17 cellular contexts compared by ENCODE assay signal in the genomic region with DNA sequence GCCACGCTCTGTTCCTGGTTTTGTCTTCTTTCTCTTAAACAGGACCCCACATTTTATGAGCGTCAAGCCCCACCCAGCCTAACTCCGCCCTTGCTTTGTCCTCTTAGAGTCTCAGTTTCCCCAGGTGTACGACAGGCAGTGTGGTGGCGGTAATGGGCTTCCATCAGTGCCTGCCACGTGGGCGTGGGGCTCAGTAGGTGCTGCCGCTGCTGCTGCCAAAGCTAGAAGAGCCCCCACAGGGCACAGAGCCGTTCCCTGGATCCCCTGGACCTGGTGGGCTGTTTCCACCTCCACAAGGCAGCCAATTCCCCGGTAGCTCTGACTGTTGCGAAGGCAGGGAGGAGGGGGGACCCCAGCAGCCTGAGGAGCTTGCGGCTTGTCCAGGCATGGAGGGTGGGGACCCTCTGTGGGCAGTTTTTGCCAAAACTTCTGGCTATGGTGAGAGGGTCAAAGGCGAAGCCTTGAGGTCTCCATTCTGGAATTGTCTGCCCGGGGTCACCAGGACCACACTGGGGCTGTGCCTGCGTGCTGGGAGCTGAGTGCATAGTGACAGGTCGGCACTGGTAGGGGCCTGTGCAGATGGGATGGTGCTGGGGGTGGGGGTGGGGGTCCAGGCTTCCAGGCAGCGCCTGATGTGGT. TPM values are rescaled to one million over a fixed set of nuclear protein-coding genes. Genes with fewer than 3 reads are reported as not detected.
A peak's percentile ranks its signal among the peaks of the same experiment; 100 is the strongest.
DNase-seq lines count a peak whose midpoint lies in the region; ATAC-seq and TF ChIP-seq lines count a peak whose summit lies in the region.
"Had no signal": no experiment of that assay in that cellular context is flagged by ENCODE, and none has a peak within 500 bp of the region (broad histone marks: within the 10 kb centered on the region; RNA-seq: fewer than 3 reads in every experiment).

No MANE protein-coding gene starts in this region.

- POLR2A ChIA-PET in T-cell (lab: Charles Lee), result no interaction called here
- POLR2A ChIA-PET in HEK293T (lab: Yijun Ruan, JAX), result no interaction called here

- H3K4me3 Mint-ChIP-seq in T-cell, result peak overlapping the region in 2 of 3 donors; percentile 40 to 84
- peak overlapping the region; percentile 69 for H3K4me3 Mint-ChIP-seq in central memory CD8-positive, alpha-beta T cell
- no peak overlapping the region for H3K4me3 Mint-ChIP-seq in stimulated activated memory B cell treated with anti-CD40 and anti-IgM and Interleukin-4, amounts not matched to agents 10 μg/mL and 1 μg/mL and 100 μg/mL, for 72 hours
- H3K4me3 Mint-ChIP-seq: brain had no signal

- no peak overlapping the region for H3K27ac ChIP-seq in coronary artery
- H3K27ac ChIP-seq: prostate gland, suprapubic skin, VCaP had no signal

- no peak for TF ChIP-seq CTCF in coronary artery (IDR thresholded peaks at IDR 0.05)

- H3K4me1 Mint-ChIP-seq in T-cell, result peaks cover 35 to 37% (median 37%) of the 10 kb centered on the region in 3 donors
- peaks cover 29% of the 10 kb centered on the region for H3K4me1 Mint-ChIP-seq in central memory CD8-positive, alpha-beta T cell
- peaks cover 39% of the 10 kb centered on the region for H3K4me1 Mint-ChIP-seq in stimulated activated memory B cell treated with anti-CD40 and anti-IgM and Interleukin-4, amounts not matched to agents 10 μg/mL and 1 μg/mL and 100 μg/mL, for 72 hours

- CTCF ChIA-PET in T-cell (lab: Charles Lee) (no interaction called here), HEK293T (lab: Yijun Ruan, JAX) (no interaction called here)

- peak in 1 of 4 experiments; percentile 38 for ATAC-seq in T-cell (replicated peaks in 1 of 4)
- ATAC-seq in central memory CD8-positive, alpha-beta T cell (replicated peaks; ENCODE audit: extremely low read depth, poor library complexity, severe bottlenecking), result no peak
- ATAC-seq in stimulated activated memory B cell treated with anti-CD40 and anti-IgM and Interleukin-4, amounts not matched to agents 10 μg/mL and 1 μg/mL and 100 μg/mL, for 72 hours, result no peak
- ATAC-seq: PC-3, SK-N-SH treated with all-trans-retinoic acid at 6 μM for 48 hours had no signal

- no peaks in the 10 kb centered on the region for H3K36me3 Mint-ChIP-seq in T-cell
- peaks cover 7% of the 10 kb centered on the region for H3K36me3 Mint-ChIP-seq in central memory CD8-positive, alpha-beta T cell (ENCODE audit: insufficient read depth)
- no peaks in the 10 kb centered on the region for H3K36me3 Mint-ChIP-seq in stimulated activated memory B cell treated with anti-CD40 and anti-IgM and Interleukin-4, amounts not matched to agents 10 μg/mL and 1 μg/mL and 100 μg/mL, for 72 hours
- H3K36me3 Mint-ChIP-seq: brain had no signal

- H3K27ac Mint-ChIP-seq in T-cell, result peak overlapping the region; percentile 96
- H3K27ac Mint-ChIP-seq in central memory CD8-positive, alpha-beta T cell (ENCODE audit: low read depth), result peak overlapping the region; percentile 84
- H3K27ac Mint-ChIP-seq in stimulated activated memory B cell treated with anti-CD40 and anti-IgM and Interleukin-4, amounts not matched to agents 10 μg/mL and 1 μg/mL and 100 μg/mL, for 72 hours, result peak overlapping the region; percentile 95

- no peaks in the 10 kb centered on the region for H3K9me3 Mint-ChIP-seq in T-cell
- no peaks in the 10 kb centered on the region for H3K9me3 Mint-ChIP-seq in central memory CD8-positive, alpha-beta T cell
- no peaks in the 10 kb centered on the region for H3K9me3 Mint-ChIP-seq in stimulated activated memory B cell treated with anti-CD40 and anti-IgM and Interleukin-4, amounts not matched to agents 10 μg/mL and 1 μg/mL and 100 μg/mL, for 72 hours
- H3K9me3 Mint-ChIP-seq: brain had no signal

- DNase-seq in activated CD8-positive, alpha-beta memory T cell treated with anti-CD3 and anti-CD28 coated beads for 24 hours, result peak; percentile 69
- no peak for DNase-seq in activated CD8-positive, alpha-beta memory T cell treated with anti-CD3 and anti-CD28 coated beads, Interleukin-2, amount 50 U/mL, for 4 hours
- DNase-seq in T-cell, result no peak
- no peak for DNase-seq in central memory CD8-positive, alpha-beta T cell (ENCODE audit: low spot score in 2 of 2)
- no peak for DNase-seq in coronary artery (ENCODE audit: low spot score)
- DNase-seq in HEK293T (ENCODE audit: extremely low spot score), result no peak
- no peak for DNase-seq in LoVo (ENCODE audit: low spot score)
- DNase-seq: Calu3, left lung, NCI-H446 treated with DMSO at 0.1 percent for 48 hours, PC-3 had no signal

- no peak overlapping the region for H3K4me3 ChIP-seq in coronary artery
- H3K4me3 ChIP-seq: left lung, prostate gland, suprapubic skin had no signal

- no peaks in the 10 kb centered on the region for H3K27me3 Mint-ChIP-seq in T-cell
- H3K27me3 Mint-ChIP-seq in central memory CD8-positive, alpha-beta T cell, result no peaks in the 10 kb centered on the region
- H3K27me3 Mint-ChIP-seq in stimulated activated memory B cell treated with anti-CD40 and anti-IgM and Interleukin-4, amounts not matched to agents 10 μg/mL and 1 μg/mL and 100 μg/mL, for 72 hours, result peaks cover 22% of the 10 kb centered on the region
- H3K27me3 Mint-ChIP-seq: brain had no signal

TF ChIP-seq in HEK293T, 16 proteins besides CTCF, POLR2A, EP300 and RAD21:
- TF ChIP-seq LEF1 (IDR thresholded peaks at IDR 0.05; ENCODE audit: borderline replicate concordance), result no peak
- no peak for TF ChIP-seq CTBP1 (IDR thresholded peaks at IDR 0.05; ENCODE audit: borderline replicate concordance)
- TF ChIP-seq HDGF (IDR thresholded peaks at IDR 0.05; ENCODE audit: borderline replicate concordance), result no peak
- TF ChIP-seq FOXK2 (IDR thresholded peaks at IDR 0.05), result no peak
- no peak for TF ChIP-seq SP1 (IDR thresholded peaks at IDR 0.05)
- no peak for TF ChIP-seq FOXA1 (IDR thresholded peaks at IDR 0.05)
- TF ChIP-seq ARNT (IDR thresholded peaks at IDR 0.05), result no peak
- TF ChIP-seq, protein P1, sequence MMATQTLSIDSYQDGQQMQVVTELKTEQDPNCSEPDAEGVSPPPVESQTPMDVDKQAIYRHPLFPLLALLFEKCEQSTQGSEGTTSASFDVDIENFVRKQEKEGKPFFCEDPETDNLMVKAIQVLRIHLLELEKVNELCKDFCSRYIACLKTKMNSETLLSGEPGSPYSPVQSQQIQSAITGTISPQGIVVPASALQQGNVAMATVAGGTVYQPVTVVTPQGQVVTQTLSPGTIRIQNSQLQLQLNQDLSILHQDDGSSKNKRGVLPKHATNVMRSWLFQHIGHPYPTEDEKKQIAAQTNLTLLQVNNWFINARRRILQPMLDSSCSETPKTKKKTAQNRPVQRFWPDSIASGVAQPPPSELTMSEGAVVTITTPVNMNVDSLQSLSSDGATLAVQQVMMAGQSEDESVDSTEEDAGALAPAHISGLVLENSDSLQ (IDR thresholded peaks at IDR 0.05), result no peak
- TF ChIP-seq FOXM1 (IDR thresholded peaks at IDR 0.05; ENCODE audit: borderline replicate concordance), result no peak
- no peak for TF ChIP-seq SUZ12 (IDR thresholded peaks at IDR 0.05)
- TF ChIP-seq NFRKB (IDR thresholded peaks at IDR 0.05), result no peak
- no peak for TF ChIP-seq ZNF384 (IDR thresholded peaks at IDR 0.05)
TF ChIP-seq in HEK293T: peak in this region for 0.

RNA-seq across cellular contexts. Expression of a gene that starts 27.7 kb away (rescaled TPM):
- 10 to 100 TPM; 37.9 to 81.6 (median 40.0) TPM for total RNA-seq in T-cell

RNA-seq across cellular contexts. Expression of a gene that starts 39.3 kb away (rescaled TPM):
- under 1 TPM in 1 of 5 donors, not detected in 4; 0.20 TPM for total RNA-seq in T-cell
- total RNA-seq: Calu3, PC-3, prostate gland, suprapubic skin had no signal

RNA-seq across cellular contexts. Expression of a gene that starts 54.2 kb away (rescaled TPM):
- total RNA-seq in T-cell, result 10 to 100 TPM; 57.1 to 81.9 (median 69.4) TPM
